ENCODE assay signal across 9 cellular contexts in the genomic region with DNA sequence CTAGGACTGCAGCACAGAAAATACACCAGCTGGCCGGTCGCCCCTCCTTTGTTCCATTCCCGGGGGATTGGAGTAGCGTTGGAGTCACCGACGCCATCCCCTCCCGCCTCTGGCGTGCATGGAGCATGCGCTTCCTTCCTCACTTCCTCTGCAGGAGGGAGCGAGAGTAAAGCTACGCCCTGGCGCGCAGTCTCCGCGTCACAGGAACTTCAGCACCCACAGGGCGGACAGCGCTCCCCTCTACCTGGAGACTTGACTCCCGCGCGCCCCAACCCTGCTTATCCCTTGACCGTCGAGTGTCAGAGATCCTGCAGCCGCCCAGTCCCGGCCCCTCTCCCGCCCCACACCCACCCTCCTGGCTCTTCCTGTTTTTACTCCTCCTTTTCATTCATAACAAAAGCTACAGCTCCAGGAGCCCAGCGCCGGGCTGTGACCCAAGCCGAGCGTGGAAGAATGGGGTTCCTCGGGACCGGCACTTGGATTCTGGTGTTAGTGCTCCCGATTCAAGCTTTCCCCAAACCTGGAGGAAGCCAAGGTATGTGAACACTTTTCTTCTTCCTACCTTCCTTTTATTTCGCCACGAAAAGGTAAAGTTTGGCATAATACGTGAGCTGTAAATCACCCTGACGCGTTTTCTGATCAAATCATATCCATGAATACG. TPM values are rescaled to one million over a fixed set of nuclear protein-coding genes. Genes with fewer than 3 reads are reported as not detected.
DNase-seq lines count a peak whose midpoint lies in the region; ATAC-seq and TF ChIP-seq lines count a peak whose summit lies in the region.
"Had no signal": no experiment of that assay in that cellular context is flagged by ENCODE, and none has a peak within 500 bp of the region (broad histone marks: within the 10 kb centered on the region; RNA-seq: fewer than 3 reads in every experiment).

A gene (plus strand): TSS at position 201 of the 661 bp plus-strand sequence. CDS start 253 bp downstream, at position 454.

- peaks cover 0 to 51% (median 12%) of the 10 kb centered on the region in 7 donors for H3K27me3 ChIP-seq in spleen (replicated peaks in 1 of 7)

- ATAC-seq in HG03196 (IDR thresholded peaks at IDR 0.05; ENCODE audit: unreplicated experiment): no peak

- H3K4me1 ChIP-seq in spleen: peaks cover 0 to 9% (median 7%) of the 10 kb centered on the region in 6 donors

- H3K9me3 ChIP-seq in spleen: no peaks in the 10 kb centered on the region

- DNase-seq in GM10266 (ENCODE audit: extremely low spot score) (peak; percentile 32), NCI-H2081 treated with DMSO at 0.1 percent for 48 hours (lab: John Stamatoyannopoulos, UW) (peak; percentile 49), cerebellum (ENCODE audit: low spot score) (peak; percentile 74), islet precursor cell (peak; percentile 98), spleen (peak; percentile 87), NCI-H2196 (lab: John Stamatoyannopoulos, UW; ENCODE audit: unreplicated experiment) (no peak)
- DNase-seq in activated CD4-positive, alpha-beta T cell treated with anti-CD3 and anti-CD28 coated beads for 4 hours: peak; percentile 36 to 44

- peak within 1 kb of the TSS in 2 of 8 donors; percentile 3 to 45 for H3K4me3 ChIP-seq in spleen

- 6 to 9% (median 7%) methylated on average over 37 to 38 of the region's 38 CpGs for WGBS in spleen, 5 donors

- no peak for TF ChIP-seq CTCF in GM10266 (IDR thresholded peaks at IDR 0.05; ENCODE audit: control insufficient read depth, insufficient read depth, low read depth, missing control alignments)
- no peak for TF ChIP-seq CTCF in spleen (IDR thresholded peaks at IDR 0.05 in 8 of 11, conservative IDR thresholded peaks at IDR 0.05 in 3 of 11)

- no peak within 1 kb of the TSS for H3K27ac ChIP-seq in spleen
- H3K27ac ChIP-seq: KMS-11 had no signal

- TF ChIP-seq POLR2A in spleen (IDR thresholded peaks at IDR 0.05): no peak

- H3K36me3 ChIP-seq in spleen: no peaks in the 10 kb centered on the region

- intact Hi-C loops in spleen (cut with DNase I; ENCODE audit: low total_unique reads): no loop called here

RNA-seq across cellular contexts. Expression of the gene that starts here (rescaled TPM):
- 48.5 TPM for total RNA-seq in cerebellum
- under 1 TPM in 1 of 7 donors, not detected in 6; 0.16 TPM for total RNA-seq in spleen
- polyA plus RNA-seq in spleen: under 1 TPM in 1 of 3 donors, not detected in 2; 0.06 TPM

Comparison
In these comparisons a context has a peak if more than half of its experiments do, and no peak if none do; other contexts are left out.
1. RNA of the gene that starts here (total RNA-seq): 48.5 TPM in cerebellum (single experiment); 0.16 TPM in spleen; every median in the first group is over 10 times any median in the second.
2. Peak in DNase-seq in spleen; RNA of the gene not detected or under 1 TPM.